ENCODE assay signal across 1 cellular context in genomic region chr6:157602521-157603288, GRCh38.
TF ChIP-seq lines count a peak whose summit lies in the region.

No MANE protein-coding gene starts in this region.

TF ChIP-seq in IMR-90, 13 proteins besides CTCF, POLR2A, EP300 and RAD21 (continued from another document):
- TF ChIP-seq ELK1 (IDR thresholded peaks at IDR 0.05; ENCODE audit: borderline replicate concordance, low read depth, low read length) (no peak), MXI1 (IDR thresholded peaks at IDR 0.05; ENCODE audit: borderline replicate concordance, low read depth, low read length) (no peak), USF2 (IDR thresholded peaks at IDR 0.05; ENCODE audit: low read depth, low read length) (no peak)
